In genomic region chr6:34018961-34019606, GRCh38 we compare ENCODE assay signal across 29 cellular contexts.
"Had no signal": no experiment of that assay in that cellular context is flagged by ENCODE, and none has a peak within 500 bp of the region (broad histone marks: within the 10 kb centered on the region; RNA-seq: fewer than 3 reads in every experiment).

No MANE protein-coding gene starts in this region.

- H3K27me3 Mint-ChIP-seq: activated T-cell treated with anti-CD3 and anti-CD28 coated beads, Interleukin-2, amount 50 U/mL, for 24 hours had no signal

- ATAC-seq: activated naive CD4-positive, alpha-beta T cell treated with anti-CD3 and anti-CD28 coated beads, Interleukin-2, amount 50 U/mL, for 72 hours; K562; PC-3; Right ventricle myocardium inferior; SK-N-SH treated with all-trans-retinoic acid at 6 μM for 48 hours; T-cell had no signal

- H3K9me3 ChIP-seq: adrenal gland had no signal

- H3K4me3 Mint-ChIP-seq: activated B cell treated with CpG ODN at 0.5 μM for 24 hours; activated CD4-positive, alpha-beta memory T cell treated with anti-CD3 and anti-CD28 coated beads, Interleukin-2, amount 10 ng/mL, durations not matched to agents 7 days and 5 days; activated naive CD4-positive, alpha-beta T cell treated with anti-CD3 and anti-CD28 coated beads for 36 hours; activated T-cell treated with anti-CD3 and anti-CD28 coated beads, Interleukin-2, amount 50 U/mL, for 24 hours; T-cell had no signal

- DNase-seq: activated B cell treated with CpG ODN at 0.5 μM for 24 hours; activated CD4-positive, alpha-beta memory T cell treated with anti-CD3 and anti-CD28 coated beads, Interleukin-2, amount 10 ng/mL, durations not matched to agents 7 days and 5 days; activated CD4-positive, alpha-beta T cell treated with anti-CD3 and anti-CD28 coated beads for 48 hours; activated CD4-positive, CD25-positive, alpha-beta regulatory T cell treated with anti-CD3 and anti-CD28 coated beads, Interleukin-2, amount 50 U/mL, for 72 hours; activated CD8-positive, alpha-beta memory T cell treated with anti-CD3 and anti-CD28 coated beads for 24 hours; activated gamma-delta T cell; activated naive CD4-positive, alpha-beta T cell treated with anti-CD3 and anti-CD28 coated beads for 36 hours; activated T-cell treated with anti-CD3 and anti-CD28 coated beads, Interleukin-2, amount 50 U/mL, for 24 hours; adrenal gland; brain microvascular endothelial cell; central memory CD4-positive, alpha-beta T cell; NCI-H1694 treated with DMSO at 0.1 percent for 48 hours; NCI-H2029; NCI-H345; NCI-H526 treated with DMSO at 0.1 percent for 48 hours; NCI-H82; NK-92 treated with Interleukin-12 subunit alpha and Interleukin-12 subunit beta, amount 100 ng/mL, for 24 hours; PC-3; SIG-M5; T-cell; T-helper 2 cell; T-helper 9 cell had no signal

- H3K4me1 Mint-ChIP-seq: activated B cell treated with CpG ODN at 0.5 μM for 24 hours; activated CD4-positive, alpha-beta memory T cell treated with anti-CD3 and anti-CD28 coated beads, Interleukin-2, amount 10 ng/mL, durations not matched to agents 7 days and 5 days; T-cell had no signal

- H3K36me3 Mint-ChIP-seq: activated naive CD4-positive, alpha-beta T cell treated with anti-CD3 and anti-CD28 coated beads, Interleukin-2, amount 50 U/mL, for 72 hours; T-cell had no signal

- H3K27ac Mint-ChIP-seq: activated B cell treated with CpG ODN at 0.5 μM for 24 hours; activated CD4-positive, alpha-beta memory T cell treated with anti-CD3 and anti-CD28 coated beads, Interleukin-2, amount 10 ng/mL, durations not matched to agents 7 days and 5 days; activated naive CD4-positive, alpha-beta T cell treated with anti-CD3 and anti-CD28 coated beads for 36 hours; activated naive CD4-positive, alpha-beta T cell treated with anti-CD3 and anti-CD28 coated beads, Interleukin-2, amount 50 U/mL, for 72 hours; activated T-cell treated with anti-CD3 and anti-CD28 coated beads, Interleukin-2, amount 50 U/mL, for 24 hours; activated T-helper 2 cell treated with anti-CD3 and anti-CD28 coated beads, Interferon-gamma antibody, Interleukin-2, Interleukin-4, amounts not matched to agents 10 μg/mL and 5 μg/mL and 100 μg/mL, durations not matched to agents 14 hours and 24 hours and 36 hours; T-cell had no signal

- H3K27me3 ChIP-seq: adrenal gland, brain microvascular endothelial cell had no signal

- H3K27ac ChIP-seq: adrenal gland, brain microvascular endothelial cell, RWPE1, VCaP had no signal

- H3K4me3 ChIP-seq: adrenal gland, K562 had no signal

- H3K36me3 ChIP-seq: adrenal gland, brain microvascular endothelial cell had no signal

- H3K9me3 Mint-ChIP-seq: activated CD4-positive, alpha-beta memory T cell treated with anti-CD3 and anti-CD28 coated beads, Interleukin-2, amount 10 ng/mL, durations not matched to agents 7 days and 5 days; activated naive CD4-positive, alpha-beta T cell treated with anti-CD3 and anti-CD28 coated beads for 36 hours; activated naive CD4-positive, alpha-beta T cell treated with anti-CD3 and anti-CD28 coated beads, Interleukin-2, amount 50 U/mL, for 72 hours; activated T-cell treated with anti-CD3 and anti-CD28 coated beads, Interleukin-2, amount 50 U/mL, for 24 hours; activated T-helper 2 cell treated with anti-CD3 and anti-CD28 coated beads, Interferon-gamma antibody, Interleukin-2, Interleukin-4, amounts not matched to agents 10 μg/mL and 5 μg/mL and 100 μg/mL, durations not matched to agents 14 hours and 24 hours and 36 hours; T-cell had no signal

- H3K4me1 ChIP-seq: adrenal gland had no signal
